Comparison of ENCODE assay signal across 27 cellular contexts in genomic region chr10:23521735-23522134, GRCh38.
"Had no signal": no experiment of that assay in that cellular context is flagged by ENCODE, and none has a peak within 500 bp of the region (broad histone marks: within the 10 kb centered on the region; RNA-seq: fewer than 3 reads in every experiment).

No MANE protein-coding gene starts in this region.

- H3K9me3 Mint-ChIP-seq: activated CD8-positive, alpha-beta T cell treated with anti-CD3 and anti-CD28 coated beads for 36 hours; activated naive CD8-positive, alpha-beta T cell treated with anti-CD3 and anti-CD28 coated beads, Interleukin-2, amount 10 ng/mL, durations not matched to agents 7 days and 5 days; activated T-cell treated with anti-CD3 and anti-CD28 coated beads, Interleukin-2, amount 50 U/mL, for 72 hours; activated T-helper 2 cell treated with anti-CD3 and anti-CD28 coated beads, Interferon-gamma antibody, Interleukin-2, Interleukin-4, amounts not matched to agents 10 μg/mL and 5 μg/mL and 100 μg/mL, durations not matched to agents 14 hours and 24 hours and 36 hours had no signal

- H3K36me3 Mint-ChIP-seq: activated naive CD8-positive, alpha-beta T cell treated with anti-CD3 and anti-CD28 coated beads, Interleukin-2, amount 10 ng/mL, durations not matched to agents 7 days and 5 days had no signal

- DNase-seq: activated CD4-positive, alpha-beta T cell treated with anti-CD3 and anti-CD28 coated beads for 36 hours; activated CD4-positive, alpha-beta T cell treated with anti-CD3 and anti-CD28 coated beads, Interleukin-2, amount 50 U/mL, for 1 hour; activated CD8-positive, alpha-beta memory T cell treated with anti-CD3 and anti-CD28 coated beads, Interleukin-2, amount 50 U/mL, for 4 hours; activated CD8-positive, alpha-beta T cell treated with anti-CD3 and anti-CD28 coated beads for 36 hours; activated gamma-delta T cell treated with Interleukin-2 at 50 U/mL for 16 hours; activated naive CD4-positive, alpha-beta T cell treated with anti-CD3 and anti-CD28 coated beads, Interleukin-2, amount 50 U/mL, for 16 hours; activated naive CD8-positive, alpha-beta T cell treated with anti-CD3 and anti-CD28 coated beads, Interleukin-2, amount 10 ng/mL, durations not matched to agents 7 days and 5 days; activated T-cell treated with anti-CD3 and anti-CD28 coated beads, Interleukin-2, amount 50 U/mL, for 72 hours; adrenal gland; anterior cingulate cortex; cerebellar nuclear complex; Karpas-422; NCI-H1092; NCI-H1417 treated with DMSO at 0.1 percent for 48 hours; NCI-H1694; NCI-H2029 treated with DMSO at 0.1 percent for 48 hours; NCI-H345; NCI-H510A; NCI-H526 treated with DMSO at 0.1 percent for 48 hours; NCI-H82; NK-92 treated with Interleukin-12 subunit alpha and Interleukin-12 subunit beta, amount 100 ng/mL, for 24 hours; OCI-M1; SHP77; T-helper 17 cell; T1000 had no signal

- H3K36me3 ChIP-seq: adrenal gland had no signal

- H3K4me1 Mint-ChIP-seq: activated CD4-positive, alpha-beta T cell treated with anti-CD3 and anti-CD28 coated beads for 36 hours; activated naive CD8-positive, alpha-beta T cell treated with anti-CD3 and anti-CD28 coated beads, Interleukin-2, amount 10 ng/mL, durations not matched to agents 7 days and 5 days had no signal

- H3K4me3 ChIP-seq: adrenal gland, K562 had no signal

- H3K27ac Mint-ChIP-seq: activated CD4-positive, alpha-beta T cell treated with anti-CD3 and anti-CD28 coated beads for 36 hours; activated CD8-positive, alpha-beta T cell treated with anti-CD3 and anti-CD28 coated beads for 36 hours; activated naive CD8-positive, alpha-beta T cell treated with anti-CD3 and anti-CD28 coated beads, Interleukin-2, amount 10 ng/mL, durations not matched to agents 7 days and 5 days; activated T-cell treated with anti-CD3 and anti-CD28 coated beads, Interleukin-2, amount 50 U/mL, for 72 hours; activated T-helper 2 cell treated with anti-CD3 and anti-CD28 coated beads, Interferon-gamma antibody, Interleukin-2, Interleukin-4, amounts not matched to agents 10 μg/mL and 5 μg/mL and 100 μg/mL, durations not matched to agents 14 hours and 24 hours and 36 hours; T-helper 17 cell had no signal

- H3K4me3 Mint-ChIP-seq: activated CD4-positive, alpha-beta T cell treated with anti-CD3 and anti-CD28 coated beads for 36 hours; activated CD8-positive, alpha-beta T cell treated with anti-CD3 and anti-CD28 coated beads for 36 hours; activated naive CD8-positive, alpha-beta T cell treated with anti-CD3 and anti-CD28 coated beads, Interleukin-2, amount 10 ng/mL, durations not matched to agents 7 days and 5 days; activated T-cell treated with anti-CD3 and anti-CD28 coated beads, Interleukin-2, amount 50 U/mL, for 72 hours; T-helper 17 cell had no signal

- H3K27me3 ChIP-seq: adrenal gland had no signal

- H3K9me3 ChIP-seq: adrenal gland had no signal

- ATAC-seq: activated CD4-positive, alpha-beta T cell treated with anti-CD3 and anti-CD28 coated beads for 36 hours; activated CD8-positive, alpha-beta T cell treated with anti-CD3 and anti-CD28 coated beads for 36 hours; activated T-cell treated with anti-CD3 and anti-CD28 coated beads, Interleukin-2, amount 50 U/mL, for 72 hours; K562; T-helper 17 cell had no signal

- H3K27ac ChIP-seq: adrenal gland had no signal

- H3K4me1 ChIP-seq: adrenal gland had no signal
